ENCODE assay signal across 17 cellular contexts in the genomic region with DNA sequence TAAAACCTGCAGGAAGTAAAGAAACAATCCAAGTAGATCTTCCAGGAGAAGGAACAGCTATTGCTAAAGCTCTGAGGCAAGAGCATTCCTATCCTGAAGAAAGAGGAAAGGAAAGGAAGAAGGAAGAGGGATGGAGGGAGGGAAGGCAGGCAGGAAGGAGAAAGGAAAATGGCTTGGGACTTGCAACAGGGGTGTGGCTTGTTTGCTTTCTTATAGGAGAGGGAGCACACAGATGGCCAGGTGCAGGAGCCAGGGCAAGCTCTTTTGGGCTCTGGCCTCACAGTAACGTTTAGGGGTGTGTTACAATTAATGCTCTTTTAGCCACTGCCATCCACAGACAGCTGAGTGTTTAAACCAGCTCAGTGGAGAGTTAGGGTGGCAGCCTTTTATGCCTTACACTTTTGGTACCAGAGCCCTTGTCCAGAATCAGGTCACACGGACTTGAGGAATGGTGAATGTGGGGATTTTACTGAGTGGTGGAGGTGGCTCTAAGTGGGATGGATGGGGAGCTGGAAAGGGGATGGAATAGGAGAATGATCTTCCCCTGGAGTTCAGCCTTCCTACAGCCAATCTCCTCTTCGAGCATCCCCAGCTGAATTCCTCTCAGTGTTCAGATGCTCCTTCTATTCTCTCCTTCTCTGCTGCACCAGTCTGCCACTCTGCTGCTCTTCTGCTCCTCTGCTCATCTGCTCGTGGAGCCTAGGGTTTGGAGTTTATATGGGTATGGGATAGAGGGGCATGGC.
"Had no signal": no experiment of that assay in that cellular context is flagged by ENCODE, and none has a peak within 500 bp of the region (broad histone marks: within the 10 kb centered on the region; RNA-seq: fewer than 3 reads in every experiment).

No MANE protein-coding gene starts in this region.

- H3K4me3 ChIP-seq: smooth muscle cell had no signal

- H3K4me1 ChIP-seq: testis had no signal

- DNase-seq: activated CD4-positive, alpha-beta T cell treated with anti-CD3 and anti-CD28 coated beads for 4 hours; activated naive CD8-positive, alpha-beta T cell treated with anti-CD3 and anti-CD28 coated beads for 36 hours; activated T-cell treated with anti-CD3 and anti-CD28 coated beads for 4 hours; anterior cingulate cortex; caudate nucleus; effector memory CD8-positive, alpha-beta T cell; foreskin fibroblast; mesenchymal stem cell; stimulated activated CD4-positive, alpha-beta T cell treated with anti-CD3 and anti-CD28 coated beads, Interleukin-4, amount 100 ng/mL, for 1 hour; testis had no signal

- H3K4me3 Mint-ChIP-seq: activated naive CD8-positive, alpha-beta T cell treated with anti-CD3 and anti-CD28 coated beads for 36 hours; brain; effector memory CD8-positive, alpha-beta T cell; nephron; type B pancreatic cell had no signal

- H3K9me3 ChIP-seq: testis had no signal

- H3K27me3 ChIP-seq: testis had no signal

- H3K4me1 Mint-ChIP-seq: brain had no signal

- H3K4me2 ChIP-seq: smooth muscle cell had no signal

- H3K27me3 Mint-ChIP-seq: activated naive CD8-positive, alpha-beta T cell treated with anti-CD3 and anti-CD28 coated beads for 36 hours; effector memory CD8-positive, alpha-beta T cell; type B pancreatic cell had no signal

- H3K36me3 Mint-ChIP-seq: brain, type B pancreatic cell had no signal

- ATAC-seq: effector memory CD8-positive, alpha-beta T cell; sciatic nerve; SK-N-SH treated with all-trans-retinoic acid at 6 μM for 48 hours had no signal

- H3K27ac Mint-ChIP-seq: activated naive CD8-positive, alpha-beta T cell treated with anti-CD3 and anti-CD28 coated beads for 36 hours; brain; effector memory CD8-positive, alpha-beta T cell; nephron; type B pancreatic cell had no signal

- H3K27ac ChIP-seq: epithelial cell of prostate, testis had no signal
